32 cellular contexts compared by ENCODE assay signal in genomic region chr2:150888337-150888736, GRCh38.
A peak's percentile ranks its signal among the peaks of the same experiment; 100 is the strongest.
DNase-seq lines count a peak whose midpoint lies in the region; ATAC-seq, FAIRE-seq and TF ChIP-seq lines count a peak whose summit lies in the region.
"Had no signal": no experiment of that assay in that cellular context is flagged by ENCODE, and none has a peak within 500 bp of the region (broad histone marks: within the 10 kb centered on the region; RNA-seq: fewer than 3 reads in every experiment).

No MANE protein-coding gene starts in this region.

- H3K9ac ChIP-seq in GM23248 = no peak overlapping the region
- H3K9ac ChIP-seq in adipocyte (ENCODE audit: low read length) = no peak overlapping the region
- H3K9ac ChIP-seq in kidney (ENCODE audit: low read length in 2 of 2) = no peak overlapping the region

- H3K79me2 ChIP-seq in GM23248 (ENCODE audit: insufficient read depth) = no peaks in the 10 kb centered on the region

- FAIRE-seq in kidney (lab: Jason Lieb, UNC) = no peak
- FAIRE-seq: A549, G401.6 had no signal

- H3K4me3 ChIP-seq in GM23248 (no peak overlapping the region), adipocyte (ENCODE audit: low read length) (no peak overlapping the region), fibroblast of the aortic adventitia (ENCODE audit: low read depth, low read length) (no peak overlapping the region), kidney (ENCODE audit: low read length in 2 of 2) (no peak overlapping the region), heart right ventricle (no peak overlapping the region)
- H3K4me3 ChIP-seq in effector memory CD4-positive, alpha-beta T cell (ENCODE audit: insufficient read depth, low read depth, low read length, poor library complexity, severe bottlenecking) = no peak overlapping the region
- H3K4me3 ChIP-seq: A549, body of pancreas, MG63, prostate gland, right lobe of liver, SK-N-MC, thyroid gland, uterus had no signal

- intact Hi-C loops in kidney (cut with DNase I) = no loop called here
- intact Hi-C loops in heart right ventricle (cut with DNase I) = no loop called here

- H3K27ac ChIP-seq in GM23248 (peak overlapping the region; percentile 51), kidney (ENCODE audit: low read depth in 2 of 2, low read length in 2 of 2) (no peak overlapping the region), heart right ventricle (no peak overlapping the region)
- H3K27ac ChIP-seq in effector memory CD4-positive, alpha-beta T cell (ENCODE audit: insufficient read depth, low read length, poor library complexity, severe bottlenecking) = no peak overlapping the region
- H3K27ac ChIP-seq: A549, body of pancreas, prostate gland, right lobe of liver, RWPE1, SK-N-MC, thyroid gland, uterus had no signal

- H3K4me1 ChIP-seq in GM23248 (ENCODE audit: insufficient read depth) = peaks cover 36% of the 10 kb centered on the region
- H3K4me1 ChIP-seq in adipocyte (ENCODE audit: control insufficient read depth, insufficient read depth, low read length) = peaks cover 19% of the 10 kb centered on the region
- no peaks in the 10 kb centered on the region for H3K4me1 ChIP-seq in effector memory CD4-positive, alpha-beta T cell (ENCODE audit: control insufficient read depth, insufficient read depth, low read length, poor library complexity, severe bottlenecking)
- no peaks in the 10 kb centered on the region for H3K4me1 ChIP-seq in kidney (ENCODE audit: control insufficient read depth in 1 of 2, insufficient read depth in 1 of 2, low read depth in 1 of 2, low read length in 2 of 2)
- H3K4me1 ChIP-seq in heart right ventricle = no peaks in the 10 kb centered on the region
- H3K4me1 ChIP-seq: A549, BE2C, body of pancreas, prostate gland, right lobe of liver, thyroid gland, uterus had no signal

- DNase-seq in AG08395 (ENCODE audit: low spot score) (peak; percentile 12), GM23248 (peak; percentile 73), adipocyte (ENCODE audit: low read depth) (peak; percentile 18), fibroblast of the aortic adventitia (ENCODE audit: low read depth) (peak; percentile 81), DMS153 (lab: John Stamatoyannopoulos, UW) (no peak), kidney (no peak), heart right ventricle (no peak)
- DNase-seq in effector memory CD4-positive, alpha-beta T cell = no peak
- DNase-seq: activated CD4-positive, alpha-beta memory T cell treated with anti-CD3 and anti-CD28 coated beads for 36 hours; activated CD4-positive, CD25-positive, alpha-beta regulatory T cell treated with anti-CD3 and anti-CD28 coated beads, Interleukin-2, amount 50 U/mL, for 72 hours; activated naive CD8-positive, alpha-beta T cell treated with anti-CD3 and anti-CD28 coated beads, Interleukin-2, amount 50 U/mL, for 24 hours; activated T-cell treated with anti-CD3 and anti-CD28 coated beads, Interleukin-2, amount 50 U/mL, for 72 hours; BE2C; body of pancreas; CD8-positive, alpha-beta T cell; islet precursor cell; KBM-7; MG63; naive B cell; NCI-H1105; NCI-H187; NCI-H2171; NCI-H510A; right lobe of liver; stimulated activated CD4-positive, alpha-beta T cell treated with anti-CD3 and anti-CD28 coated beads, Interleukin-4, amount 100 ng/mL, for 1 hour; thyroid gland; uterus had no signal

- peaks cover 28% of the 10 kb centered on the region for H3F3A ChIP-seq in GM23248 (ENCODE audit: insufficient read depth)

- TF ChIP-seq CTCF in fibroblast of the aortic adventitia (IDR thresholded peaks at IDR 0.05; ENCODE audit: insufficient read depth, low read length) = no peak
- TF ChIP-seq CTCF in kidney (IDR thresholded peaks at IDR 0.05; ENCODE audit: borderline replicate concordance, extremely low read depth, insufficient read depth) = no peak
- TF ChIP-seq CTCF in heart right ventricle (IDR thresholded peaks at IDR 0.05) = no peak

- no peaks in the 10 kb centered on the region for H3K9me2 ChIP-seq in GM23248 (ENCODE audit: insufficient read depth)

- no peak for ATAC-seq in heart right ventricle
- ATAC-seq: A549; activated naive CD8-positive, alpha-beta T cell treated with anti-CD3 and anti-CD28 coated beads, Interleukin-2, amount 50 U/mL, for 24 hours; activated T-cell treated with anti-CD3 and anti-CD28 coated beads, Interleukin-2, amount 50 U/mL, for 72 hours; body of pancreas; CD8-positive, alpha-beta T cell; right lobe of liver had no signal

- no peak overlapping the region for H2AFZ ChIP-seq in GM23248

- in situ Hi-C loops in GM23248 (cut with MboI) = no loop called here

- H3K27me3 ChIP-seq in GM23248 (replicated peaks; ENCODE audit: insufficient read depth) (no peaks in the 10 kb centered on the region), adipocyte (replicated peaks; ENCODE audit: control insufficient read depth, insufficient read depth, low read length) (no peaks in the 10 kb centered on the region), heart right ventricle (no peaks in the 10 kb centered on the region)
- no peaks in the 10 kb centered on the region for H3K27me3 ChIP-seq in effector memory CD4-positive, alpha-beta T cell (replicated peaks; ENCODE audit: control insufficient read depth, insufficient read depth, low read length, poor library complexity, severe bottlenecking)
- H3K27me3 ChIP-seq: BE2C, body of pancreas, MG63, right lobe of liver, thyroid gland, uterus had no signal

- H4K20me1 ChIP-seq in GM23248 (ENCODE audit: insufficient read depth) = no peaks in the 10 kb centered on the region

- no peaks in the 10 kb centered on the region for H3K9me3 ChIP-seq in GM23248 (ENCODE audit: low read depth)
- H3K9me3 ChIP-seq in adipocyte (ENCODE audit: control insufficient read depth, low read length) = no peaks in the 10 kb centered on the region
- no peaks in the 10 kb centered on the region for H3K9me3 ChIP-seq in effector memory CD4-positive, alpha-beta T cell (ENCODE audit: control insufficient read depth, low read length)
- no peaks in the 10 kb centered on the region for H3K9me3 ChIP-seq in kidney (ENCODE audit: control insufficient read depth in 1 of 2, low read length in 2 of 2)
- H3K9me3 ChIP-seq in heart right ventricle = peaks cover 0 to 2% (median 0%) of the 10 kb centered on the region in 11 donors
- H3K9me3 ChIP-seq: A549, BE2C, body of pancreas, MG63, prostate gland, right lobe of liver, thyroid gland, uterus had no signal

- peak overlapping the region; percentile 46 for H3K4me2 ChIP-seq in GM23248 (ENCODE audit: unreplicated experiment)
- H3K4me2 ChIP-seq: A549 had no signal

- no peaks in the 10 kb centered on the region for H3K36me3 ChIP-seq in GM23248 (ENCODE audit: low read depth)
- no peaks in the 10 kb centered on the region for H3K36me3 ChIP-seq in adipocyte (ENCODE audit: control insufficient read depth, insufficient read depth, low read length, severe bottlenecking)
- no peaks in the 10 kb centered on the region for H3K36me3 ChIP-seq in effector memory CD4-positive, alpha-beta T cell (ENCODE audit: control insufficient read depth, insufficient read depth, low read length)
- H3K36me3 ChIP-seq in kidney (ENCODE audit: control insufficient read depth in 1 of 2, insufficient read depth in 2 of 2, low read length in 2 of 2) = no peaks in the 10 kb centered on the region
- no peaks in the 10 kb centered on the region for H3K36me3 ChIP-seq in heart right ventricle
- H3K36me3 ChIP-seq: BE2C, MG63, prostate gland, right lobe of liver, thyroid gland, uterus had no signal

Comparison
In these comparisons a context has a peak if more than half of its experiments do, and no peak if none do; other contexts are left out.
1. DNase-seq: peak in AG08395 (single experiment), GM23248 (single experiment), adipocyte (single experiment) and fibroblast of the aortic adventitia (single experiment); none in effector memory CD4-positive, alpha-beta T cell (0 of 3), DMS153 (single experiment), kidney (single experiment) and heart right ventricle (0 of 2).